Comparison of ENCODE assay signal across 10 cellular contexts in genomic region chr7:105245398-105246099, GRCh38.
A peak's percentile ranks its signal among the peaks of the same experiment; 100 is the strongest.
DNase-seq lines count a peak whose midpoint lies in the region; TF ChIP-seq lines count a peak whose summit lies in the region.
"Had no signal": no experiment of that assay in that cellular context is flagged by ENCODE, and none has a peak within 500 bp of the region (broad histone marks: within the 10 kb centered on the region; RNA-seq: fewer than 3 reads in every experiment).

No MANE protein-coding gene starts in this region.

- H3K9me3 ChIP-seq in HEK293 (ENCODE audit: control insufficient read depth, insufficient read depth, low read depth, low read length) (no peaks in the 10 kb centered on the region), cardiac muscle cell (ENCODE audit: low read depth) (no peaks in the 10 kb centered on the region), skeletal muscle satellite cell (replicated peaks; ENCODE audit: low read length) (no peaks in the 10 kb centered on the region)
- H3K9me3 ChIP-seq: esophagus squamous epithelium had no signal

- POLR2A ChIA-PET in HEK293 (lab: Yijun Ruan, JAX) = no interaction called here

- CTCF ChIA-PET in HEK293 (lab: Yijun Ruan, JAX) = no interaction called here

- no peaks in the 10 kb centered on the region for H3K9me3 Mint-ChIP-seq in chondrocyte (ENCODE audit: low read depth)
- H3K9me3 Mint-ChIP-seq: T-cell had no signal

- H3K4me2 ChIP-seq in skeletal muscle satellite cell (ENCODE audit: low read length) = peak overlapping the region; percentile 26

- H3K4me1 ChIP-seq in HEK293 (ENCODE audit: control insufficient read depth, insufficient read depth, low read length) (peaks cover 14% of the 10 kb centered on the region), cardiac muscle cell (ENCODE audit: low read depth) (peaks cover 18% of the 10 kb centered on the region), skeletal muscle satellite cell (ENCODE audit: control insufficient read depth, insufficient read depth, low read length) (peaks cover 23% of the 10 kb centered on the region)

- no peak overlapping the region for H3K27ac Mint-ChIP-seq in chondrocyte (ENCODE audit: unreplicated experiment)
- H3K27ac Mint-ChIP-seq: T-cell had no signal

- H3K4me3 Mint-ChIP-seq in chondrocyte (ENCODE audit: unreplicated experiment) = no peak overlapping the region
- H3K4me3 Mint-ChIP-seq: T-cell had no signal

- no peaks in the 10 kb centered on the region for H3K27me3 Mint-ChIP-seq in chondrocyte (ENCODE audit: low read depth)
- H3K27me3 Mint-ChIP-seq: T-cell had no signal

- no peak overlapping the region for H3K27ac ChIP-seq in HEK293 (ENCODE audit: extremely low read depth, low read depth, low read length)
- peak overlapping the region; percentile 50 for H3K27ac ChIP-seq in cardiac muscle cell
- H3K27ac ChIP-seq: esophagus squamous epithelium had no signal

- peak; percentile 35 to 60 for DNase-seq in NCI-H524 (lab: John Stamatoyannopoulos, UW)
- peak in 1 of 2 donors; percentile 20 for DNase-seq in cardiac muscle cell (ENCODE audit: low read depth in 1 of 2, low spot score in 1 of 2)
- no peak for DNase-seq in GDM1 (lab: John Stamatoyannopoulos, UW)
- DNase-seq in AG20443 (ENCODE audit: low spot score) = no peak
- no peak for DNase-seq in chondrocyte (ENCODE audit: low spot score)
- DNase-seq: esophagus squamous epithelium, left colon, T-cell had no signal

- H3K4me3 ChIP-seq in HEK293 (ENCODE audit: low read depth, low read length) = no peak overlapping the region
- no peak overlapping the region for H3K4me3 ChIP-seq in cardiac muscle cell
- H3K4me3 ChIP-seq in skeletal muscle satellite cell (ENCODE audit: low read length) = no peak overlapping the region
- H3K4me3 ChIP-seq: esophagus squamous epithelium had no signal

- H3K36me3 ChIP-seq in HEK293 (ENCODE audit: control insufficient read depth in 2 of 2, insufficient read depth in 1 of 2, low read length in 2 of 2) = no peaks in the 10 kb centered on the region
- no peaks in the 10 kb centered on the region for H3K36me3 ChIP-seq in cardiac muscle cell
- H3K36me3 ChIP-seq in skeletal muscle satellite cell (ENCODE audit: insufficient read depth, low read length) = no peaks in the 10 kb centered on the region
- H3K36me3 ChIP-seq: esophagus squamous epithelium had no signal

- no peaks in the 10 kb centered on the region for H3K36me3 Mint-ChIP-seq in chondrocyte (ENCODE audit: low read depth)

- TF ChIP-seq CTCF in HEK293 (tag by site-specific recombination; IDR thresholded peaks at IDR 0.05) (no peak), cardiac muscle cell (IDR thresholded peaks at IDR 0.05; ENCODE audit: low read depth, low read length) (no peak), chondrocyte (IDR thresholded peaks at IDR 0.05) (no peak)

- no peaks in the 10 kb centered on the region for H3K27me3 ChIP-seq in cardiac muscle cell
- no peaks in the 10 kb centered on the region for H3K27me3 ChIP-seq in skeletal muscle satellite cell (ENCODE audit: control insufficient read depth, insufficient read depth, low read length)
- H3K27me3 ChIP-seq: esophagus squamous epithelium had no signal

- peaks cover 42% of the 10 kb centered on the region for H3K4me1 Mint-ChIP-seq in chondrocyte (ENCODE audit: low read depth)

- no peak overlapping the region for H3K9ac ChIP-seq in skeletal muscle satellite cell (ENCODE audit: low read depth, low read length)

TF ChIP-seq in HEK293, 187 proteins besides CTCF, POLR2A, EP300 and RAD21:
- no peak for TF ChIP-seq ZNF518A (tag by site-specific recombination; conservative IDR thresholded peaks at IDR 0.05; ENCODE audit: low read depth)
- TF ChIP-seq, protein P1, sequence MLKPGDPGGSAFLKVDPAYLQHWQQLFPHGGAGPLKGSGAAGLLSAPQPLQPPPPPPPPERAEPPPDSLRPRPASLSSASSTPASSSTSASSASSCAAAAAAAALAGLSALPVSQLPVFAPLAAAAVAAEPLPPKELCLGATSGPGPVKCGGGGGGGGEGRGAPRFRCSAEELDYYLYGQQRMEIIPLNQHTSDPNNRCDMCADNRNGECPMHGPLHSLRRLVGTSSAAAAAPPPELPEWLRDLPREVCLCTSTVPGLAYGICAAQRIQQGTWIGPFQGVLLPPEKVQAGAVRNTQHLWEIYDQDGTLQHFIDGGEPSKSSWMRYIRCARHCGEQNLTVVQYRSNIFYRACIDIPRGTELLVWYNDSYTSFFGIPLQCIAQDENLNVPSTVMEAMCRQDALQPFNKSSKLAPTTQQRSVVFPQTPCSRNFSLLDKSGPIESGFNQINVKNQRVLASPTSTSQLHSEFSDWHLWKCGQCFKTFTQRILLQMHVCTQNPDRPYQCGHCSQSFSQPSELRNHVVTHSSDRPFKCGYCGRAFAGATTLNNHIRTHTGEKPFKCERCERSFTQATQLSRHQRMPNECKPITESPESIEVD (tag by site-specific recombination; IDR thresholded peaks at IDR 0.05) = no peak
- TF ChIP-seq SCRT1 (tag by site-specific recombination; IDR thresholded peaks at IDR 0.05; ENCODE audit: borderline replicate concordance) = no peak
- TF ChIP-seq ZNF585B (tag by site-specific recombination; IDR thresholded peaks at IDR 0.05) = peak; percentile 50
- TF ChIP-seq ZIC2 (tag by site-specific recombination; IDR thresholded peaks at IDR 0.05) = peak; percentile 57
- peak; percentile 100 for TF ChIP-seq ZNF692 (tag by site-specific recombination; IDR thresholded peaks at IDR 0.05)
- no peak for TF ChIP-seq ZNF677 (tag by site-specific recombination; IDR thresholded peaks at IDR 0.05)
- peak; percentile 19; the same call in 1 of the 2 replicates for TF ChIP-seq ZNF629 (tag by site-specific recombination; IDR thresholded peaks at IDR 0.05)
- peak; percentile 99 for TF ChIP-seq ZFP69B (tag by site-specific recombination; IDR thresholded peaks at IDR 0.05)
- 0 out of 2 replicates have a peak, but pooled peaks have one; percentile 27 for TF ChIP-seq ZNF600 (tag by site-specific recombination; IDR thresholded peaks at IDR 0.05)
- 0 out of 2 replicates have a peak, but pooled peaks have one; percentile 7 for TF ChIP-seq IKZF3 (tag by site-specific recombination; IDR thresholded peaks at IDR 0.05)
- no peak for TF ChIP-seq RBAK (tag by site-specific recombination; IDR thresholded peaks at IDR 0.05)
- TF ChIP-seq OSR2 (tag by site-specific recombination; IDR thresholded peaks at IDR 0.05) = peak; percentile 78
- TF ChIP-seq ZBTB21 (tag by site-specific recombination; IDR thresholded peaks at IDR 0.05) = 0 out of 2 replicates have a peak, but pooled peaks have one; percentile 17
- TF ChIP-seq ZNF335 (tag by site-specific recombination; conservative IDR thresholded peaks at IDR 0.05) = no peak
- TF ChIP-seq ZNF423 (tag by site-specific recombination; IDR thresholded peaks at IDR 0.05) = no peak
- TF ChIP-seq ZBTB20 (tag by site-specific recombination; IDR thresholded peaks at IDR 0.05) = no peak
- TF ChIP-seq ZNF660 (tag by site-specific recombination; IDR thresholded peaks at IDR 0.05) = peak; percentile 83; the same call in 1 of the 2 replicates
- no peak for TF ChIP-seq HOXD13 (CRISPR knock-in tag; IDR thresholded peaks at IDR 0.05; ENCODE audit: borderline replicate concordance)
- 0 out of 2 replicates have a peak, but pooled peaks have one; percentile 30 for TF ChIP-seq SP7 (tag by site-specific recombination; IDR thresholded peaks at IDR 0.05)
TF ChIP-seq in HEK293: peak in this region for 11.

Comparison
In these comparisons a context has a peak if more than half of its experiments do, and no peak if none do; other contexts are left out.
1. DNase-seq: peak in NCI-H524 (2 of 2); none in GDM1 (single experiment), AG20443 (single experiment) and chondrocyte (single experiment).